8 cellular contexts compared by ENCODE assay signal in genomic region chr16:78705694-78706093, GRCh38.
DNase-seq lines count a peak whose midpoint lies in the region; ATAC-seq lines count a peak whose summit lies in the region.

No MANE protein-coding gene starts in this region.

- no peak overlapping the region for H3K4me3 Mint-ChIP-seq in activated CD4-positive, alpha-beta T cell treated with anti-CD3 and anti-CD28 coated beads for 36 hours

- H3K9me3 Mint-ChIP-seq in activated CD4-positive, alpha-beta T cell treated with anti-CD3 and anti-CD28 coated beads for 36 hours (ENCODE audit: low read depth), result peaks cover 1% of the 10 kb centered on the region

- ATAC-seq in activated CD4-positive, alpha-beta T cell treated with anti-CD3 and anti-CD28 coated beads for 36 hours, result peak; percentile 99
- ATAC-seq in GM21381 (IDR thresholded peaks at IDR 0.05; ENCODE audit: unreplicated experiment), result no peak

- no peaks in the 10 kb centered on the region for H3K36me3 Mint-ChIP-seq in activated CD4-positive, alpha-beta T cell treated with anti-CD3 and anti-CD28 coated beads for 36 hours (ENCODE audit: low read depth)

- peak; percentile 30 for DNase-seq in activated CD4-positive, alpha-beta T cell treated with anti-CD3 and anti-CD28 coated beads for 36 hours
- no peak for DNase-seq in activated CD4-positive, alpha-beta T cell treated with anti-CD3 and anti-CD28 coated beads for 1 hour
- peak; percentile 20 for DNase-seq in NCI-H1694 (lab: John Stamatoyannopoulos, UW)
- peak; percentile 3 for DNase-seq in dermis blood vessel endothelial cell
- peak; percentile 9 for DNase-seq in renal cortical epithelial cell (ENCODE audit: low read depth)
- DNase-seq in activated CD4-positive, CD25-positive, alpha-beta regulatory T cell (lab: John Stamatoyannopoulos, UW), result no peak
- DNase-seq in GDM1 (lab: John Stamatoyannopoulos, UW), result no peak

- no peaks in the 10 kb centered on the region for H3K27me3 Mint-ChIP-seq in activated CD4-positive, alpha-beta T cell treated with anti-CD3 and anti-CD28 coated beads for 36 hours

- intact Hi-C loops in activated CD4-positive, alpha-beta T cell treated with anti-CD3 and anti-CD28 coated beads for 36 hours (cut with DNase I, micrococcal nuclease), result loop anchor here (1.0 to 10.0 kb wide), 14 partner anchors 37 to 1761 kb away; partner anchors contain the start of gene MAF (in 1 of the 2)

- peaks cover 13% of the 10 kb centered on the region for H3K4me1 Mint-ChIP-seq in activated CD4-positive, alpha-beta T cell treated with anti-CD3 and anti-CD28 coated beads for 36 hours

- CTCF ChIA-PET in activated CD4-positive, alpha-beta T cell treated with anti-CD3 and anti-CD28 coated beads for 36 hours (lab: Charles Lee), result interaction anchor here (0.6 to 3.1 kb wide), 12 partner anchors 10 to 896 kb away, joined by 3 to 26 read pairs (median 3); no protein-coding TSS in a partner anchor

- POLR2A ChIA-PET in activated CD4-positive, alpha-beta T cell treated with anti-CD3 and anti-CD28 coated beads for 36 hours (lab: Charles Lee), result interaction anchor here (0.6 kb wide), 1 partner anchor 253 kb away, joined by 6 read pairs; no protein-coding TSS in a partner anchor

- no peak overlapping the region for H3K27ac Mint-ChIP-seq in activated CD4-positive, alpha-beta T cell treated with anti-CD3 and anti-CD28 coated beads for 36 hours

Comparison
In these comparisons a context has a peak if more than half of its experiments do, and no peak if none do; other contexts are left out.
1. DNase-seq: peak in activated CD4-positive, alpha-beta T cell treated with anti-CD3 and anti-CD28 coated beads for 36 hours (single experiment), NCI-H1694 (single experiment), dermis blood vessel endothelial cell (single experiment) and renal cortical epithelial cell (single experiment); none in activated CD4-positive, alpha-beta T cell treated with anti-CD3 and anti-CD28 coated beads for 1 hour (single experiment), activated CD4-positive, CD25-positive, alpha-beta regulatory T cell (0 of 4) and GDM1 (single experiment).